ENCODE assay signal across 1 cellular context in genomic region chr5:133469252-133469651, GRCh38.
TF ChIP-seq lines count a peak whose summit lies in the region.

No MANE protein-coding gene starts in this region.

TF ChIP-seq in GM23338, 12 proteins besides CTCF, POLR2A, EP300 and RAD21 (continued from another document):
- no peak for TF ChIP-seq ZNF462 (CRISPR knock-in tag; IDR thresholded peaks at IDR 0.05)
- TF ChIP-seq ETS1 (IDR thresholded peaks at IDR 0.05), result no peak
- TF ChIP-seq NANOG (IDR thresholded peaks at IDR 0.05; ENCODE audit: borderline replicate concordance), result no peak
- TF ChIP-seq EZH2phosphoT487 (IDR thresholded peaks at IDR 0.05; ENCODE audit: unreplicated experiment), result no peak
- no peak for TF ChIP-seq ZNF331 (CRISPR knock-in tag; IDR thresholded peaks at IDR 0.05; ENCODE audit: low read depth)
- no peak for TF ChIP-seq REST (IDR thresholded peaks at IDR 0.05; ENCODE audit: unreplicated experiment)
- TF ChIP-seq JUNB (IDR thresholded peaks at IDR 0.05; ENCODE audit: unreplicated experiment), result no peak
